ENCODE assay signal across 9 cellular contexts in the genomic region with DNA sequence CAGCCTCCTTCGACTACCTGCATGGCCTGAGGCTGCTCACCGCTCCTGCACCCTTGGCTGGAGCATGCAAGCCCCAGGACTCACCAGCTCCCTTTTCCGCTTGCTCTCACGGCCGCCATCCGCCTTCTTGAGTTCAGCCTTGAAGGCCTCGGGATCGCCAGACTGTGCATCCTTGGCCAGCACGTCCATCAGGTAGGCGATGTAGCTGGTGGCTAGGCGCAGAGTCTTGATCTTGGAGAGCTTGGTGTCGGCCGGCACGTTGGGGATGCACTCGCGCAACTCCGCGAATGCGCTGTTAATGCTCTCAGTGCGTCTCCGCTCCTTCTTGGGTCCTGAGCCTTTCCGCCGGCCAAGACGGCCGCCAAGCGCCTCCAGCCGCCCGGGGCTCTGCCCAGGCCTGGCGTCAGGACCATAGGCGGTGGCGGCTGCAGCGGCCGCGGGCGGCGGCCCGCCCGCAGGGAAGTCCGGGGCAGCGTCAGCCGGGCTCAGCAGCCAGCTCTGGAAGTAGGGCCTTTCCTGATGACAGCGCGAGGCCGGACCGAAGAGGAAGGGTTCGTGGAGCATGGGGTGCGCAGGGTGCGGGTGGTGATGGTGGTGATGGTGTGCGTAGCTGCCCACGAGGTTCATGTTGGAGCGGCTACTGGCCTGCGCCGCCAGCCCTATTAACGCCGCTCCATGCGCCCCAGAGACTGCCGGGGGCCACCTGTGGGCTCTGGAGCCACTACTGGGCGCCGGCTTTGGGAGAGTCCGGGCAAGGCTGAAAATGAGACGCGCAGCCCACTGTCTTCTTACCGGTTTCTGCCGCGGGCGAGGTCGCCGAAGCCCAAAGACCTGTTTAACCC. TPM values are rescaled to one million over a fixed set of nuclear protein-coding genes. Genes with fewer than 3 reads are reported as not detected.
DNase-seq lines count a peak whose midpoint lies in the region; ATAC-seq lines count a peak whose summit lies in the region.
"Had no signal": no experiment of that assay in that cellular context is flagged by ENCODE, and none has a peak within 500 bp of the region (broad histone marks: within the 10 kb centered on the region; RNA-seq: fewer than 3 reads in every experiment).

No MANE protein-coding gene starts in this region.

- H3K4me3 ChIP-seq in iPS-11a (ENCODE audit: low read depth, low read length): peak overlapping the region; percentile 20

- peak; percentile 6 for DNase-seq in HK-2 (ENCODE audit: unreplicated experiment)
- DNase-seq in SHP77 (lab: John Stamatoyannopoulos, UW): no peak
- DNase-seq in NCI-H1694 treated with DMSO at 0.1 percent for 48 hours (lab: John Stamatoyannopoulos, UW): no peak
- no peak for DNase-seq in mesenteric fat pad (ENCODE audit: low spot score)
- no peak for DNase-seq in activated CD4-positive, CD25-positive, alpha-beta regulatory T cell treated with anti-CD3 and anti-CD28 coated beads, Interleukin-2, amount 50 U/mL, for 72 hours

- peaks cover 57% of the 10 kb centered on the region for H3K4me1 Mint-ChIP-seq in activated naive CD8-positive, alpha-beta T cell (ENCODE audit: low read depth)
- H3K4me1 Mint-ChIP-seq in stimulated activated memory B cell treated with anti-CD40 and anti-IgM and Interleukin-4, amounts not matched to agents 10 μg/mL and 1 μg/mL and 100 μg/mL, for 72 hours: peaks cover 54% of the 10 kb centered on the region

- ATAC-seq in stimulated activated memory B cell treated with anti-CD40 and anti-IgM and Interleukin-4, amounts not matched to agents 10 μg/mL and 1 μg/mL and 100 μg/mL, for 72 hours: no peak

- no peak overlapping the region for H3K27ac Mint-ChIP-seq in activated naive CD8-positive, alpha-beta T cell
- H3K27ac Mint-ChIP-seq in stimulated activated memory B cell treated with anti-CD40 and anti-IgM and Interleukin-4, amounts not matched to agents 10 μg/mL and 1 μg/mL and 100 μg/mL, for 72 hours: no peak overlapping the region

- peaks cover 60% of the 10 kb centered on the region for H3K27me3 Mint-ChIP-seq in activated naive CD8-positive, alpha-beta T cell
- peaks cover 92% of the 10 kb centered on the region for H3K27me3 Mint-ChIP-seq in stimulated activated memory B cell treated with anti-CD40 and anti-IgM and Interleukin-4, amounts not matched to agents 10 μg/mL and 1 μg/mL and 100 μg/mL, for 72 hours

- peak overlapping the region; percentile 67 for H3K4me3 Mint-ChIP-seq in activated naive CD8-positive, alpha-beta T cell
- peak overlapping the region; percentile 63 for H3K4me3 Mint-ChIP-seq in stimulated activated memory B cell treated with anti-CD40 and anti-IgM and Interleukin-4, amounts not matched to agents 10 μg/mL and 1 μg/mL and 100 μg/mL, for 72 hours

- H3K9me3 Mint-ChIP-seq in activated naive CD8-positive, alpha-beta T cell (ENCODE audit: low read depth): no peaks in the 10 kb centered on the region
- peaks cover 4% of the 10 kb centered on the region for H3K9me3 Mint-ChIP-seq in stimulated activated memory B cell treated with anti-CD40 and anti-IgM and Interleukin-4, amounts not matched to agents 10 μg/mL and 1 μg/mL and 100 μg/mL, for 72 hours

- H3K36me3 Mint-ChIP-seq in activated naive CD8-positive, alpha-beta T cell: no peaks in the 10 kb centered on the region
- H3K36me3 Mint-ChIP-seq in stimulated activated memory B cell treated with anti-CD40 and anti-IgM and Interleukin-4, amounts not matched to agents 10 μg/mL and 1 μg/mL and 100 μg/mL, for 72 hours: peaks cover 5% of the 10 kb centered on the region

RNA-seq across cellular contexts. Expression of gene HAND1, which starts 0.4 kb away (rescaled TPM):
- total RNA-seq in mesenteric fat pad: not detected
- total RNA-seq: T-helper 2 cell treated with Interferon-gamma antibody and Interleukin-4, amounts not matched to agents 100 ng/mL and 5 ng/mL, for 36 hours had no signal

RNA-seq across cellular contexts. Expression of gene SAP30L, which starts 31.8 kb away (rescaled TPM):
- total RNA-seq in mesenteric fat pad: 34.2 TPM
